Comparison of ENCODE assay signal across 9 cellular contexts in the genomic region with DNA sequence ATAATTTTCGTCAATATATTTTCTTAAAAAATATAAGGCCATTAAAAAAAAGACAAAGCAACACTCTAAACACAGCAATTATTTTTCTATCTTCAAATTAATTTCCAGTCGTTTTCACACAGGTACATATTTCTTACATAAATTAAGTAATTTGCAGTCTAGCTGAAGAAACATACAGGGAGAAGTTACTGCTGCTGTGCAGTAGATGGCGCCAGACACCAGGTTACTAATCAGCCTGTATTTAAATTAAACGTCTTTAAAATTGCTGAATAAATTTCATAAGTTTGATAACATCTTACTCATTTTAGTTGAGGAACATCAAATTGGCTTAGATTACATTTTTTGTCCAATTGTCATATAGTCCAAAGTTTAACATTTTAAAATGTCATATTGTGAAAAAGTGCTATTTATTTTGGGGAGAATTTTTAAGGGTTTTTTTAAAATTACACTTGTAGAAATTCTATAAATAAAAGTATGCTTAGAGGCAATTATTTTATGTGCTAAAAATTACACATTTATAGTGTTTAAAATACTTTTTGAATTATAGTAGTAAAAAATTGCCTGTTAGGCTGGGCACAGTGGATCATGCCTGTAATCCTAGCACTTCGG.
DNase-seq lines count a peak whose midpoint lies in the region; ATAC-seq and TF ChIP-seq lines count a peak whose summit lies in the region.
"Had no signal": no experiment of that assay in that cellular context is flagged by ENCODE, and none has a peak within 500 bp of the region (broad histone marks: within the 10 kb centered on the region; RNA-seq: fewer than 3 reads in every experiment).

No MANE protein-coding gene starts in this region.

- H4K20me1 ChIP-seq in OCI-LY3 (ENCODE audit: insufficient read depth, low read length) (no peaks in the 10 kb centered on the region), smooth muscle cell (ENCODE audit: low read depth) (no peaks in the 10 kb centered on the region)
- H4K20me1 ChIP-seq: BLaER1 had no signal

- peaks cover 2% of the 10 kb centered on the region for H3K4me1 Mint-ChIP-seq in glutamatergic neuron (ENCODE audit: low read depth, unreplicated experiment)

- H3K79me2 ChIP-seq in OCI-LY3 (ENCODE audit: low read length) (no peaks in the 10 kb centered on the region), smooth muscle cell (ENCODE audit: low read depth) (no peaks in the 10 kb centered on the region)

- H3F3A ChIP-seq in smooth muscle cell (ENCODE audit: low read depth), result no peaks in the 10 kb centered on the region

- H3K4me1 ChIP-seq in OCI-LY3 (ENCODE audit: low read length) (peaks cover 18% of the 10 kb centered on the region), smooth muscle cell (ENCODE audit: low read depth) (no peaks in the 10 kb centered on the region)
- H3K4me1 ChIP-seq: BLaER1 had no signal

- no peaks in the 10 kb centered on the region for H3K9me3 ChIP-seq in OCI-LY3 (ENCODE audit: insufficient read depth, low read length)
- no peaks in the 10 kb centered on the region for H3K9me3 ChIP-seq in smooth muscle cell (replicated peaks; ENCODE audit: low read depth)
- H3K9me3 ChIP-seq: BLaER1 had no signal

- WGBS in smooth muscle cell (ENCODE audit: low lambda C conversion rate), result 19% methylated on average over 5 of the region's 5 CpGs

- H3K4me3 ChIP-seq in OCI-LY3 (ENCODE audit: low read length) (no peak overlapping the region), smooth muscle cell (no peak overlapping the region)
- H3K4me3 ChIP-seq: BLaER1 had no signal

- H2AFZ ChIP-seq in OCI-LY3 (ENCODE audit: low read depth, low read length) (no peak overlapping the region), smooth muscle cell (ENCODE audit: low read depth) (no peak overlapping the region)

- H3K9me3 Mint-ChIP-seq in glutamatergic neuron (ENCODE audit: unreplicated experiment), result no peaks in the 10 kb centered on the region

- no peak overlapping the region for H3K4me2 ChIP-seq in OCI-LY3 (ENCODE audit: low read length)
- no peak overlapping the region for H3K4me2 ChIP-seq in smooth muscle cell
- H3K4me2 ChIP-seq: BLaER1 had no signal

- TF ChIP-seq CTCF in OCI-LY3 (IDR thresholded peaks at IDR 0.05; ENCODE audit: low read depth, low read length) (peak; percentile 100), glutamatergic neuron (IDR thresholded peaks at IDR 0.05; ENCODE audit: partially characterized antibody, unreplicated experiment) (peak; percentile 93), smooth muscle cell (IDR thresholded peaks at IDR 0.05; ENCODE audit: borderline replicate concordance, insufficient read depth, poor library complexity, severe bottlenecking) (peak; percentile 99)

- H3K9ac ChIP-seq in OCI-LY3 (ENCODE audit: low read length) (no peak overlapping the region), smooth muscle cell (ENCODE audit: low read depth) (no peak overlapping the region)
- H3K9ac ChIP-seq: BLaER1 had no signal

- H3K27ac ChIP-seq in OCI-LY3 (ENCODE audit: low read length) (no peak overlapping the region), smooth muscle cell (ENCODE audit: low read depth) (no peak overlapping the region)
- H3K27ac ChIP-seq: BLaER1 had no signal

- H3K27me3 ChIP-seq in OCI-LY3 (ENCODE audit: low read depth, low read length) (peaks cover 14% of the 10 kb centered on the region; the same call in 1 of the 2 replicates), smooth muscle cell (ENCODE audit: low read depth) (peaks cover 20% of the 10 kb centered on the region)
- H3K27me3 ChIP-seq: BLaER1 had no signal

- DNase-seq in NCI-H1694 treated with DMSO at 0.1 percent for 48 hours (lab: John Stamatoyannopoulos, UW) (peak; percentile 27), NCI-H1694 (lab: John Stamatoyannopoulos, UW) (no peak), glutamatergic neuron (peak; percentile 40), smooth muscle cell (lab: John Stamatoyannopoulos, UW; ENCODE audit: unreplicated experiment) (no peak)
- DNase-seq in activated naive CD4-positive, alpha-beta T cell (lab: John Stamatoyannopoulos, UW), result peak in 3 of 4 experiments; percentile 1 to 4 (median 3)

- H3K36me3 ChIP-seq in OCI-LY3 (replicated peaks; ENCODE audit: low read depth, low read length) (no peaks in the 10 kb centered on the region), smooth muscle cell (ENCODE audit: low read depth) (no peaks in the 10 kb centered on the region)
- H3K36me3 ChIP-seq: BLaER1 had no signal

- peak; percentile 70 for ATAC-seq in HG03280 (IDR thresholded peaks at IDR 0.05; ENCODE audit: unreplicated experiment)
- no peak for ATAC-seq in HG03439 (IDR thresholded peaks at IDR 0.05; ENCODE audit: unreplicated experiment)

- no peaks in the 10 kb centered on the region for H3K36me3 Mint-ChIP-seq in glutamatergic neuron (ENCODE audit: unreplicated experiment)

- H3K4me3 Mint-ChIP-seq in glutamatergic neuron (ENCODE audit: unreplicated experiment), result no peak overlapping the region

- H3K27me3 Mint-ChIP-seq in glutamatergic neuron (ENCODE audit: unreplicated experiment), result no peaks in the 10 kb centered on the region

- H3K27ac Mint-ChIP-seq in glutamatergic neuron (ENCODE audit: unreplicated experiment), result no peak overlapping the region

Comparison
In these comparisons a context has a peak if more than half of its experiments do, and no peak if none do; other contexts are left out.
1. DNase-seq: peak in NCI-H1694 treated with DMSO at 0.1 percent for 48 hours (single experiment), activated naive CD4-positive, alpha-beta T cell (3 of 4) and glutamatergic neuron (single experiment); none in NCI-H1694 (single experiment) and smooth muscle cell (single experiment).
2. Peak in every context shown above with its lines, with median percentiles within 50 percentile points of each other: CTCF ChIP-seq.